ENCODE assay signal across 39 cellular contexts in genomic region chr1:40274331-40274730, GRCh38. TPM values are rescaled to one million over a fixed set of nuclear protein-coding genes. Genes with fewer than 3 reads are reported as not detected.
"Had no signal": no experiment of that assay in that cellular context is flagged by ENCODE, and none has a peak within 500 bp of the region (broad histone marks: within the 10 kb centered on the region; RNA-seq: fewer than 3 reads in every experiment).

No MANE protein-coding gene starts in this region.

- H3K9me3 Mint-ChIP-seq: activated B cell treated with CpG ODN at 0.5 μM for 24 hours; activated CD4-positive, alpha-beta memory T cell treated with anti-CD3 and anti-CD28 coated beads for 36 hours; activated naive CD4-positive, alpha-beta T cell treated with anti-CD3 and anti-CD28 coated beads, Interleukin-2, amount 50 U/mL, for 72 hours; T-cell had no signal

- DNase-seq: activated B cell treated with CpG ODN at 0.5 μM for 24 hours; activated CD4-positive, alpha-beta memory T cell treated with anti-CD3 and anti-CD28 coated beads for 36 hours; activated CD4-positive, alpha-beta T cell treated with anti-CD3 and anti-CD28 coated beads for 4 hours; activated CD4-positive, alpha-beta T cell treated with anti-CD3 and anti-CD28 coated beads, Interleukin-2, amount 50 U/mL, for 1 hour; activated CD4-positive, CD25-positive, alpha-beta regulatory T cell treated with anti-CD3 and anti-CD28 coated beads, Interleukin-2, amount 50 U/mL, for 72 hours; activated CD8-positive, alpha-beta memory T cell treated with anti-CD3 and anti-CD28 coated beads for 24 hours; activated CD8-positive, alpha-beta memory T cell treated with anti-CD3 and anti-CD28 coated beads, Interleukin-2, amount 10 ng/mL, durations not matched to agents 7 days and 5 days; activated CD8-positive, alpha-beta memory T cell treated with anti-CD3 and anti-CD28 coated beads, Interleukin-2, amount 50 U/mL, for 48 hours; activated effector memory CD4-positive, alpha-beta T cell treated with anti-CD3 and anti-CD28 coated beads, Interleukin-2, amount 50 U/mL, for 16 hours; activated naive CD4-positive, alpha-beta T cell; amniotic stem cell; aorta; brain microvascular endothelial cell; central memory CD4-positive, alpha-beta T cell; Karpas-422; KBM-7; NCI-H1048; NCI-H1105 treated with DMSO at 0.1 percent for 48 hours; NCI-H1436; NCI-H1694; NCI-H2029; NCI-H345; NCI-H510A; NCI-H526; NCI-H748 treated with DMSO at 0.1 percent for 48 hours; NK-92 treated with Interleukin-12 subunit alpha and Interleukin-12 subunit beta, amount 100 ng/mL, for 24 hours; PC-9; SIG-M5; T-cell; T-helper 2 cell; T-helper 9 cell had no signal

- H3K4me3 Mint-ChIP-seq: activated B cell treated with CpG ODN at 0.5 μM for 24 hours; activated CD4-positive, alpha-beta memory T cell treated with anti-CD3 and anti-CD28 coated beads for 36 hours; activated CD8-positive, alpha-beta memory T cell treated with anti-CD3 and anti-CD28 coated beads, Interleukin-2, amount 10 ng/mL, durations not matched to agents 7 days and 5 days; T-cell had no signal

- H3K27me3 Mint-ChIP-seq: activated B cell treated with CpG ODN at 0.5 μM for 24 hours; activated CD4-positive, alpha-beta memory T cell treated with anti-CD3 and anti-CD28 coated beads for 36 hours; activated CD8-positive, alpha-beta memory T cell treated with anti-CD3 and anti-CD28 coated beads, Interleukin-2, amount 10 ng/mL, durations not matched to agents 7 days and 5 days; T-cell had no signal

- H3K4me3 ChIP-seq: PC-9 had no signal

- H3K4me1 Mint-ChIP-seq: activated B cell treated with CpG ODN at 0.5 μM for 24 hours had no signal

- H3K27ac ChIP-seq: brain microvascular endothelial cell, PC-9, RWPE1, VCaP had no signal

- H3K27ac Mint-ChIP-seq: activated B cell treated with CpG ODN at 0.5 μM for 24 hours; activated CD4-positive, alpha-beta memory T cell treated with anti-CD3 and anti-CD28 coated beads for 36 hours; activated CD8-positive, alpha-beta memory T cell treated with anti-CD3 and anti-CD28 coated beads, Interleukin-2, amount 10 ng/mL, durations not matched to agents 7 days and 5 days; activated naive CD4-positive, alpha-beta T cell treated with anti-CD3 and anti-CD28 coated beads, Interleukin-2, amount 50 U/mL, for 72 hours; T-cell had no signal

- H3K27me3 ChIP-seq: brain microvascular endothelial cell had no signal

- H2AFZ ChIP-seq: PC-9 had no signal

- ATAC-seq: activated CD8-positive, alpha-beta memory T cell treated with anti-CD3 and anti-CD28 coated beads, Interleukin-2, amount 10 ng/mL, durations not matched to agents 7 days and 5 days; activated naive CD4-positive, alpha-beta T cell treated with anti-CD3 and anti-CD28 coated beads, Interleukin-2, amount 50 U/mL, for 72 hours; Right ventricle myocardium inferior; SK-N-SH treated with all-trans-retinoic acid at 6 μM for 48 hours; T-cell had no signal

- H3K4me2 ChIP-seq: PC-9 had no signal

RNA-seq across cellular contexts. Expression of gene TMCO2, which starts 26.6 kb away (rescaled TPM):
- total RNA-seq: activated B cell treated with CpG ODN at 0.5 μM for 24 hours; activated CD4-positive, alpha-beta memory T cell treated with anti-CD3 and anti-CD28 coated beads for 36 hours; activated naive CD4-positive, alpha-beta T cell treated with anti-CD3 and anti-CD28 coated beads, Interleukin-2, amount 50 U/mL, for 72 hours; aorta; chondrocyte; MCF 10A; PC-9; Right ventricle myocardium inferior; SK-MEL-5; T-cell had no signal
- polyA plus RNA-seq: aorta had no signal

RNA-seq across cellular contexts. Expression of gene COL9A2, which starts 42.8 kb away (rescaled TPM):
- total RNA-seq: MCF 10A had no signal
